31 cellular contexts compared by ENCODE assay signal in the genomic region with DNA sequence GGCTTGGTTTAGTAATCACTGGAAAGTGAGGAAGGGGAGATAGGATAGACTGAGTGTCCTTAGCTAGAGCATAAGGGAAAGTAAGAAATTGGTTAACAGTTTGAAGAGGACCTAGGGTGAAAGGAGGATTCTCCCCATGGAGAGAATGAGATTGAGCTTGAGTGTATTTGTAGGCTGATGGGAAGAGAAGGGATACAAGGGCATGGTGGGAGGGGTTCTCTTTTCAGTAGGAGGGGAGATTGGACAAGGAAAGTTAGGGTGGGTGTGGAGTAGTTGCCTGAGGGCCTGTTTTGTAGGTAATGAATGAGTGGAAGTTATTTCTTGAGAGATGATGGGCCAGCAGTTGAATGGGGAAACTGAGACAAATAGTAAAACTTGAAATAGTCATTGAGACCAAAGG. TPM values are rescaled to one million over a fixed set of nuclear protein-coding genes. Genes with fewer than 3 reads are reported as not detected.
DNase-seq lines count a peak whose midpoint lies in the region; ATAC-seq and TF ChIP-seq lines count a peak whose summit lies in the region.
"Had no signal": no experiment of that assay in that cellular context is flagged by ENCODE, and none has a peak within 500 bp of the region (broad histone marks: within the 10 kb centered on the region; RNA-seq: fewer than 3 reads in every experiment).

No MANE protein-coding gene starts in this region.

- TF ChIP-seq CTCF in DND-41 (IDR thresholded peaks at IDR 0.05; ENCODE audit: borderline replicate concordance, extremely low read depth, low read length, poor library complexity, severe bottlenecking): no peak
- TF ChIP-seq CTCF in HFF-Myc (IDR thresholded peaks at IDR 0.05; ENCODE audit: low read depth, low read length, missing control alignments): no peak
- no peak for TF ChIP-seq CTCF in liver (IDR thresholded peaks at IDR 0.05; ENCODE audit: low read depth, low read length, missing input control)
- no peak for TF ChIP-seq CTCF in upper lobe of right lung (IDR thresholded peaks at IDR 0.05)
- no peak for TF ChIP-seq CTCF in foreskin fibroblast (IDR thresholded peaks at IDR 0.05; ENCODE audit: low read depth, low read length)

- no peak overlapping the region for H3K9ac ChIP-seq in DND-41 (ENCODE audit: low read depth, low read length)
- H3K9ac ChIP-seq in SK-N-MC (ENCODE audit: insufficient read length): no peak overlapping the region
- H3K9ac ChIP-seq in liver (ENCODE audit: low read depth in 1 of 2, low read length in 2 of 2): no peak overlapping the region
- H3K9ac ChIP-seq: BLaER1, parathyroid adenoma had no signal

- intact Hi-C loops in upper lobe of right lung (cut with DNase I): no loop called here

- no peak for DNase-seq in DND-41
- DNase-seq in HFF-Myc (ENCODE audit: extremely low read depth, low read depth): no peak
- no peak for DNase-seq in SK-N-MC (ENCODE audit: low read depth, low spot score)
- DNase-seq in upper lobe of right lung: no peak
- DNase-seq in SHP77 (lab: John Stamatoyannopoulos, UW): no peak
- no peak for DNase-seq in foreskin fibroblast
- no peak for DNase-seq in left lobe of liver (ENCODE audit: low spot score)
- DNase-seq: ACHN; activated CD4-positive, alpha-beta memory T cell treated with anti-CD3 and anti-CD28 coated beads, Interleukin-2, amount 10 ng/mL, durations not matched to agents 7 days and 5 days; activated gamma-delta T cell; activated T-cell treated with anti-CD3 and anti-CD28 coated beads for 4 hours; cerebellar nuclear complex; dorsolateral prefrontal cortex; EL; glutamatergic neuron; left lung; midbrain; MM.1S; NCI-H1436; right cardiac atrium; SIG-M5; stimulated activated CD4-positive, alpha-beta T cell treated with anti-CD3 and anti-CD28 coated beads, Interleukin-4, amount 100 ng/mL, for 4 hours; stimulated activated naive CD4-positive, alpha-beta T cell treated with Interleukin-2 at 50 U/mL for 16 hours had no signal

- H3K4me1 ChIP-seq in DND-41 (ENCODE audit: insufficient read depth, low read length): peaks cover 31% of the 10 kb centered on the region
- H3K4me1 ChIP-seq in liver (ENCODE audit: control insufficient read depth in 4 of 4, insufficient read depth in 4 of 4, low read length in 3 of 4): peaks cover 2 to 35% (median 28%) of the 10 kb centered on the region in 4 donors
- peaks cover 9% of the 10 kb centered on the region for H3K4me1 ChIP-seq in upper lobe of right lung

- H4K20me1 ChIP-seq in DND-41 (ENCODE audit: insufficient read depth, low read length): peaks cover 3% of the 10 kb centered on the region; the same call in 1 of the 2 replicates

- ATAC-seq in DND-41 (ENCODE audit: insufficient read depth, low read depth): no peak
- ATAC-seq in upper lobe of right lung: no peak
- ATAC-seq in left lobe of liver: no peak
- ATAC-seq: activated CD4-positive, CD25-positive, alpha-beta regulatory T cell treated with anti-CD3 and anti-CD28 coated beads, Interleukin-2, amount 50 U/mL, for 24 hours; left lung; natural killer cell treated with Interleukin-12 subunit alpha and Interleukin-12 subunit beta and Interleukin-15 and Interleukin-18, amount 100 ng/mL, for 72 hours; Panc1; right cardiac atrium had no signal

- no peak overlapping the region for H2AFZ ChIP-seq in DND-41 (ENCODE audit: low read depth, low read length)
- H2AFZ ChIP-seq: parathyroid adenoma had no signal

- H3K36me3 ChIP-seq in DND-41 (ENCODE audit: insufficient read depth, low read length): no peaks in the 10 kb centered on the region
- no peaks in the 10 kb centered on the region for H3K36me3 ChIP-seq in SK-N-MC (ENCODE audit: insufficient read depth, low read length)
- H3K36me3 ChIP-seq in liver (ENCODE audit: control insufficient read depth in 4 of 4, insufficient read depth in 3 of 4, low read depth in 1 of 4, low read length in 3 of 4): no peaks in the 10 kb centered on the region
- no peaks in the 10 kb centered on the region for H3K36me3 ChIP-seq in upper lobe of right lung
- H3K36me3 ChIP-seq: BLaER1, left lung, thoracic aorta, vagina had no signal

- no peaks in the 10 kb centered on the region for H3K27me3 ChIP-seq in DND-41 (ENCODE audit: insufficient read depth, low read length, poor library complexity)
- H3K27me3 ChIP-seq in liver (ENCODE audit: control insufficient read depth in 4 of 4, insufficient read depth in 4 of 4, low read length in 3 of 4): no peaks in the 10 kb centered on the region
- no peaks in the 10 kb centered on the region for H3K27me3 ChIP-seq in upper lobe of right lung
- H3K27me3 ChIP-seq: BLaER1, dorsolateral prefrontal cortex, left lung, vagina had no signal

- H3K27ac ChIP-seq in DND-41 (ENCODE audit: low read length) (no peak overlapping the region), SK-N-MC (no peak overlapping the region), liver (ENCODE audit: low read depth in 1 of 2, low read length in 2 of 2) (peak overlapping the region; percentile 81 to 84), upper lobe of right lung (no peak overlapping the region)
- H3K27ac ChIP-seq: BLaER1, left lung, thoracic aorta, vagina had no signal

- H3K9me3 ChIP-seq in DND-41 (ENCODE audit: insufficient read depth, low read length, severe bottlenecking) (no peaks in the 10 kb centered on the region), SK-N-MC (ENCODE audit: low read depth, low read length) (no peaks in the 10 kb centered on the region), liver (ENCODE audit: control insufficient read depth in 4 of 4, low read length in 3 of 4) (no peaks in the 10 kb centered on the region), upper lobe of right lung (no peaks in the 10 kb centered on the region)
- H3K9me3 ChIP-seq: BLaER1, left lung, thoracic aorta, vagina had no signal

- peak overlapping the region; percentile 68; the same call in 1 of the 2 replicates for H3K4me2 ChIP-seq in DND-41 (ENCODE audit: insufficient read depth, low read length)
- H3K4me2 ChIP-seq: BLaER1 had no signal

- peaks cover 23% of the 10 kb centered on the region for H3K79me2 ChIP-seq in DND-41 (ENCODE audit: insufficient read depth, low read length)

- no peak overlapping the region for H3K4me3 ChIP-seq in DND-41 (ENCODE audit: low read depth in 1 of 2, low read length in 2 of 2)
- peak overlapping the region; percentile 84 for H3K4me3 ChIP-seq in HFF-Myc (replicated peaks; ENCODE audit: low read depth, low read length)
- peak overlapping the region; percentile 17; the same call in 1 of the 2 replicates for H3K4me3 ChIP-seq in SK-N-MC
- peak overlapping the region in 2 of 3 donors; percentile 80 to 93 for H3K4me3 ChIP-seq in liver (ENCODE audit: low read depth in 1 of 3, low read length in 3 of 3)
- H3K4me3 ChIP-seq in upper lobe of right lung: no peak overlapping the region
- no peak overlapping the region for H3K4me3 ChIP-seq in foreskin fibroblast (ENCODE audit: low read depth in 1 of 2, low read length in 2 of 2)
- H3K4me3 ChIP-seq: BLaER1, thoracic aorta, vagina had no signal

- TF ChIP-seq RAD21 in liver (IDR thresholded peaks at IDR 0.05): no peak

TF ChIP-seq in liver, 16 proteins besides CTCF, POLR2A, EP300 and RAD21:
- TF ChIP-seq JUND (IDR thresholded peaks at IDR 0.05) (no peak), GABPA (IDR thresholded peaks at IDR 0.05 in 1 of 2, conservative IDR thresholded peaks at IDR 0.05 in 1 of 2) (no peak)
- TF ChIP-seq, protein P1, sequence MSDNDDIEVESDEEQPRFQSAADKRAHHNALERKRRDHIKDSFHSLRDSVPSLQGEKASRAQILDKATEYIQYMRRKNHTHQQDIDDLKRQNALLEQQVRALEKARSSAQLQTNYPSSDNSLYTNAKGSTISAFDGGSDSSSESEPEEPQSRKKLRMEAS (IDR thresholded peaks at IDR 0.05): no peak

RNA-seq across cellular contexts. Expression of a gene that starts 1.9 kb away (rescaled TPM):
- 10 to 100 TPM in 1 of 2 donors, 1 to 10 TPM in 1; 9.9 to 82.3 TPM for total RNA-seq in liver
- polyA plus RNA-seq in liver: 10 to 100 TPM; 10.3 to 24.1 TPM
- total RNA-seq in upper lobe of right lung: 17.7 TPM
- total RNA-seq in left lobe of liver: 11.6 TPM

RNA-seq across cellular contexts. Expression of a gene that starts 31.7 kb away (rescaled TPM):
- total RNA-seq in liver (10 to 100 TPM; 12.1 to 17.4 TPM), upper lobe of right lung (27.9 TPM), left lobe of liver (9.1 TPM)
- 1 to 10 TPM; 5.6 to 9.2 TPM for polyA plus RNA-seq in liver

Comparison
In these comparisons a context has a peak if more than half of its experiments do, and no peak if none do; other contexts are left out.
1. H3K27ac ChIP-seq: peak in liver (2 of 2); none in DND-41 (single experiment), SK-N-MC (single experiment) and upper lobe of right lung (single experiment).
2. H3K4me3 ChIP-seq: peak in HFF-Myc (single experiment), SK-N-MC (single experiment) and liver (2 of 3); none in DND-41 (0 of 2), upper lobe of right lung (single experiment) and foreskin fibroblast (0 of 2).